19 cellular contexts compared by ENCODE assay signal in the genomic region with DNA sequence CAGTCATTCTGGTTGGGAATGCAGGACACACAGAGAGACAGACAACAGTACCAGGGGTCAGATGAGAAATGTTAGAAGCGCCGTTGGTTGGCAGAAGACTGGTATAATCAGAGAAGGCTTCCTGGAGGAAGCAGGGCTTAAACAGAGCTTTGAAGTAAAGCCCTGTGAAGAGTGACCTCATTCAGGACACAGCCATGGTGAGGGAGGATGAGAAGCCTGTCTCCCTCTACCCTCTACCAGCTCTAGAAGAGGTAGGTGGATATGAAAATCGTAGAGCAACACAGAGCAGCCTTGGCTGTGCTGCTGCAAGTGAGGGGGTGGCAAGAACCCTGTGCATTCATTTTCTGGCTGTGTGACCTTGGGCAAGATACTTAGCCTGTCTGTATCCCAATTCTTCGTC. TPM values are rescaled to one million over a fixed set of nuclear protein-coding genes. Genes with fewer than 3 reads are reported as not detected.
DNase-seq lines count a peak whose midpoint lies in the region; ATAC-seq, FAIRE-seq and TF ChIP-seq lines count a peak whose summit lies in the region.
"Had no signal": no experiment of that assay in that cellular context is flagged by ENCODE, and none has a peak within 500 bp of the region (broad histone marks: within the 10 kb centered on the region; RNA-seq: fewer than 3 reads in every experiment).

No MANE protein-coding gene starts in this region.

- H3K27me3 ChIP-seq in Loucy (ENCODE audit: insufficient read depth, low read length, poor library complexity, severe bottlenecking) (no peaks in the 10 kb centered on the region), left lung (no peaks in the 10 kb centered on the region), sigmoid colon (no peaks in the 10 kb centered on the region)
- H3K27me3 ChIP-seq: gastrocnemius medialis, right atrium auricular region had no signal

- intact Hi-C loops in left lung (cut with DNase I) (no loop called here), sigmoid colon (cut with DNase I) (no loop called here)

- no peak for FAIRE-seq in frontal cortex (lab: Jason Lieb, UNC)
- FAIRE-seq: D721Med, GM12892 had no signal

- no peak for ATAC-seq in left lung
- ATAC-seq: gastrocnemius medialis had no signal

- H3K4me3 ChIP-seq in Loucy (ENCODE audit: low read length, poor library complexity, severe bottlenecking): no peak overlapping the region
- no peak overlapping the region for H3K4me3 ChIP-seq in left lung
- no peak overlapping the region for H3K4me3 ChIP-seq in sigmoid colon
- H3K4me3 ChIP-seq: gastrocnemius medialis, right atrium auricular region had no signal

- peak overlapping the region; percentile 20 for H3K27ac Mint-ChIP-seq in endothelial cell (ENCODE audit: unreplicated experiment)
- H3K27ac Mint-ChIP-seq in stimulated activated naive CD8-positive, alpha-beta T cell treated with anti-CD3 and anti-CD28 coated beads, Interleukin-15, Interleukin-2, amounts not matched to agents 100 ng/mL and 50 ng/mL, for 24 hours: peak overlapping the region; percentile 12
- H3K27ac Mint-ChIP-seq: activated naive CD8-positive, alpha-beta T cell treated with anti-CD3 and anti-CD28 coated beads, Interleukin-2, amount 10 ng/mL, durations not matched to agents 7 days and 5 days had no signal

- TF ChIP-seq POLR2A in sigmoid colon (IDR thresholded peaks at IDR 0.05): no peak

- WGBS in sigmoid colon, 2 donors: 81 to 83% methylated on average over 4 of the region's 4 CpGs

- peak overlapping the region; percentile 35 for H3K4me2 ChIP-seq in Loucy (ENCODE audit: low read depth, low read length, poor library complexity, severe bottlenecking)

- H3K9ac ChIP-seq in Loucy (ENCODE audit: low read depth, low read length, poor library complexity, severe bottlenecking): no peak overlapping the region

- H3K4me3 Mint-ChIP-seq in endothelial cell (ENCODE audit: unreplicated experiment): peak overlapping the region; percentile 13
- H3K4me3 Mint-ChIP-seq in stimulated activated naive CD8-positive, alpha-beta T cell treated with anti-CD3 and anti-CD28 coated beads, Interleukin-15, Interleukin-2, amounts not matched to agents 100 ng/mL and 50 ng/mL, for 24 hours: no peak overlapping the region
- H3K4me3 Mint-ChIP-seq: activated naive CD8-positive, alpha-beta T cell treated with anti-CD3 and anti-CD28 coated beads, Interleukin-2, amount 10 ng/mL, durations not matched to agents 7 days and 5 days had no signal

- TF ChIP-seq EP300 in sigmoid colon (IDR thresholded peaks at IDR 0.05): no peak

- H3K4me1 Mint-ChIP-seq in endothelial cell (ENCODE audit: unreplicated experiment): peaks cover 37% of the 10 kb centered on the region
- H3K4me1 Mint-ChIP-seq in stimulated activated naive CD8-positive, alpha-beta T cell treated with anti-CD3 and anti-CD28 coated beads, Interleukin-15, Interleukin-2, amounts not matched to agents 100 ng/mL and 50 ng/mL, for 24 hours (ENCODE audit: low read depth): peaks cover 91% of the 10 kb centered on the region

- H3K79me2 ChIP-seq in Loucy (ENCODE audit: insufficient read depth, low read length): peaks cover 97% of the 10 kb centered on the region

- H3K4me1 ChIP-seq in Loucy (ENCODE audit: insufficient read depth, low read length, poor library complexity, severe bottlenecking) (peaks cover 45% of the 10 kb centered on the region), left lung (peaks cover 11 to 80% of the 10 kb centered on the region in 2 donors), sigmoid colon (peaks cover 0 to 33% (median 29%) of the 10 kb centered on the region in 4 donors)

- TF ChIP-seq CTCF in Loucy (conservative IDR thresholded peaks at IDR 0.05; ENCODE audit: low read length): no peak
- no peak for TF ChIP-seq CTCF in endothelial cell (IDR thresholded peaks at IDR 0.05; ENCODE audit: unreplicated experiment)
- no peak for TF ChIP-seq CTCF in left lung (IDR thresholded peaks at IDR 0.05)
- TF ChIP-seq CTCF in sigmoid colon (IDR thresholded peaks at IDR 0.05): no peak

- no peaks in the 10 kb centered on the region for H3F3A ChIP-seq in Loucy (ENCODE audit: low read depth)

- peaks cover 9% of the 10 kb centered on the region for H3K27me3 Mint-ChIP-seq in endothelial cell (ENCODE audit: unreplicated experiment)
- no peaks in the 10 kb centered on the region for H3K27me3 Mint-ChIP-seq in stimulated activated naive CD8-positive, alpha-beta T cell treated with anti-CD3 and anti-CD28 coated beads, Interleukin-15, Interleukin-2, amounts not matched to agents 100 ng/mL and 50 ng/mL, for 24 hours
- H3K27me3 Mint-ChIP-seq: activated naive CD8-positive, alpha-beta T cell treated with anti-CD3 and anti-CD28 coated beads, Interleukin-2, amount 10 ng/mL, durations not matched to agents 7 days and 5 days had no signal

- no peaks in the 10 kb centered on the region for H3K9me2 ChIP-seq in Loucy (replicated peaks; ENCODE audit: low read depth, low read length)

- peaks cover 13% of the 10 kb centered on the region for H3K36me3 Mint-ChIP-seq in endothelial cell (ENCODE audit: low read depth, unreplicated experiment)
- H3K36me3 Mint-ChIP-seq in stimulated activated naive CD8-positive, alpha-beta T cell treated with anti-CD3 and anti-CD28 coated beads, Interleukin-15, Interleukin-2, amounts not matched to agents 100 ng/mL and 50 ng/mL, for 24 hours (ENCODE audit: low read depth): peaks cover 5% of the 10 kb centered on the region

- H3K9me3 Mint-ChIP-seq in endothelial cell (ENCODE audit: unreplicated experiment): no peaks in the 10 kb centered on the region
- H3K9me3 Mint-ChIP-seq in stimulated activated naive CD8-positive, alpha-beta T cell treated with anti-CD3 and anti-CD28 coated beads, Interleukin-15, Interleukin-2, amounts not matched to agents 100 ng/mL and 50 ng/mL, for 24 hours: no peaks in the 10 kb centered on the region
- H3K9me3 Mint-ChIP-seq: activated naive CD8-positive, alpha-beta T cell treated with anti-CD3 and anti-CD28 coated beads, Interleukin-2, amount 10 ng/mL, durations not matched to agents 7 days and 5 days had no signal

- H3K27ac ChIP-seq in left lung: no peak overlapping the region
- H3K27ac ChIP-seq in sigmoid colon: no peak overlapping the region
- H3K27ac ChIP-seq: gastrocnemius medialis, right atrium auricular region had no signal

- H3K36me3 ChIP-seq in Loucy (ENCODE audit: insufficient read depth, low read length) (peaks cover 26% of the 10 kb centered on the region; the same call in 1 of the 2 replicates), left lung (peaks cover 0 to 6% of the 10 kb centered on the region in 2 donors), sigmoid colon (no peaks in the 10 kb centered on the region)
- H3K36me3 ChIP-seq: gastrocnemius medialis, right atrium auricular region had no signal

- no peak overlapping the region for H2AFZ ChIP-seq in Loucy (ENCODE audit: low read length)

- H3K9me3 ChIP-seq in Loucy (ENCODE audit: insufficient read depth, low read depth, low read length): no peaks in the 10 kb centered on the region
- no peaks in the 10 kb centered on the region for H3K9me3 ChIP-seq in left lung
- H3K9me3 ChIP-seq in sigmoid colon: no peaks in the 10 kb centered on the region
- H3K9me3 ChIP-seq: gastrocnemius medialis, right atrium auricular region had no signal

- peaks cover 95% of the 10 kb centered on the region for H4K20me1 ChIP-seq in Loucy (ENCODE audit: insufficient read depth, low read length, poor library complexity, severe bottlenecking)

- peak; percentile 61 for DNase-seq in activated effector memory CD4-positive, alpha-beta T cell treated with anti-CD3 and anti-CD28 coated beads, Interleukin-2, amount 50 U/mL, for 16 hours
- no peak for DNase-seq in activated effector memory CD4-positive, alpha-beta T cell treated with Interleukin-2 at 50 U/mL for 16 hours
- no peak for DNase-seq in endothelial cell (ENCODE audit: low spot score)
- no peak for DNase-seq in left lung
- DNase-seq in sigmoid colon: no peak
- DNase-seq in frontal cortex (ENCODE audit: low spot score in 2 of 2): no peak
- DNase-seq: activated naive CD8-positive, alpha-beta T cell treated with anti-CD3 and anti-CD28 coated beads, Interleukin-2, amount 10 ng/mL, durations not matched to agents 7 days and 5 days; cortex of kidney; gastrocnemius medialis; GDM1; Karpas-422; midbrain; NCI-H1105; NCI-H524 treated with DMSO at 0.1 percent for 48 hours had no signal

RNA-seq across cellular contexts. Expression of gene TET3, which starts 14.2 kb away (rescaled TPM):
- total RNA-seq in endothelial cell (ENCODE audit: unreplicated experiment) (23.0 TPM), left lung (10 to 100 TPM; 16.6 to 32.1 TPM), sigmoid colon (1 to 10 TPM; 3.1 to 5.8 (median 3.6) TPM), frontal cortex (15.9 TPM)
- 1 to 10 TPM; 1.8 to 9.6 (median 2.5) TPM for polyA plus RNA-seq in sigmoid colon
